26 cellular contexts compared by ENCODE assay signal in the genomic region with DNA sequence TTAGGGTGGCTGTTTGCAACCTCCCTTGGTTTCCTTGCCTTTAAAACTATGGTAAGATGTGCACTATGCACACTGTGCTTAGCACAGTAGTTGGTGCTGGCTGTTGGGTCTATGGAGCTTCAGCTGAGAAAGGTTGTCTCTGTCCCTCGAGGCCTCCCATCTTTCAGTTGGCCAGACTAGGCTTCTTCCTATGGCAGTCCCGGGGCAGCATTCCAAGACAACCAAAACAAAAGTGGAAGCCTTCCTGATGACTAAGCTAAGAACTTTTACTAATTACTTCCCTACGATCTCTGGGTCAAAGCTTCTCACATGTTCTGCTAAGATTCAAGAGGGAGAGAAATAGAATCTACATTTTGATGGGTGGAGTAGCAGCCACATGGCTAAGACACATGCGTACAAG.
DNase-seq lines count a peak whose midpoint lies in the region; ATAC-seq and TF ChIP-seq lines count a peak whose summit lies in the region.
"Had no signal": no experiment of that assay in that cellular context is flagged by ENCODE, and none has a peak within 500 bp of the region (broad histone marks: within the 10 kb centered on the region; RNA-seq: fewer than 3 reads in every experiment).

No MANE protein-coding gene starts in this region.

- H3K4me1 Mint-ChIP-seq in CD8-positive, alpha-beta memory T cell, result no peaks in the 10 kb centered on the region
- H3K4me1 Mint-ChIP-seq: activated CD4-positive, alpha-beta T cell treated with anti-CD3 and anti-CD28 coated beads for 36 hours; central memory CD8-positive, alpha-beta T cell had no signal

- no peaks in the 10 kb centered on the region for H3K27me3 Mint-ChIP-seq in CD8-positive, alpha-beta memory T cell
- H3K27me3 Mint-ChIP-seq: CD4-positive, alpha-beta T cell; central memory CD8-positive, alpha-beta T cell; naive B cell had no signal

- H3K9me2 ChIP-seq in GM23248 (ENCODE audit: insufficient read depth), result no peaks in the 10 kb centered on the region

- 44 to 45% methylated on average over 4 of the region's 4 CpGs for WGBS in GM23248 (ENCODE audit: low coverage in 1 of 2, low lambda C conversion rate in 2 of 2, missing lambda C conversion rate in 2 of 2), 2 experiments
- 65% methylated on average over 4 of the region's 4 CpGs for WGBS in smooth muscle cell (ENCODE audit: low lambda C conversion rate)

- H4K20me1 ChIP-seq in GM23248 (ENCODE audit: insufficient read depth), result no peaks in the 10 kb centered on the region
- no peaks in the 10 kb centered on the region for H4K20me1 ChIP-seq in smooth muscle cell (ENCODE audit: low read depth)

- no peak overlapping the region for H2AFZ ChIP-seq in GM23248
- H2AFZ ChIP-seq in smooth muscle cell (ENCODE audit: low read depth), result no peak overlapping the region

- no peak for ATAC-seq in HG03175 (IDR thresholded peaks at IDR 0.05; ENCODE audit: unreplicated experiment)
- ATAC-seq: A549; activated CD4-positive, alpha-beta T cell treated with anti-CD3 and anti-CD28 coated beads for 36 hours; activated T-cell treated with anti-CD3 and anti-CD28 coated beads, Interleukin-2, amount 50 U/mL, for 72 hours; esophagus mucosa had no signal

- POLR2A ChIA-PET in CD8-positive, alpha-beta memory T cell (lab: Charles Lee), result no interaction called here

- in situ Hi-C loops in GM23248 (cut with MboI), result no loop called here

- H3K9me3 Mint-ChIP-seq in CD8-positive, alpha-beta memory T cell, result peaks cover 4 to 8% (median 5%) of the 10 kb centered on the region in 5 donors
- H3K9me3 Mint-ChIP-seq: activated naive CD4-positive, alpha-beta T cell treated with anti-CD3 and anti-CD28 coated beads for 36 hours; central memory CD8-positive, alpha-beta T cell had no signal

- H3K4me3 ChIP-seq in GM23248, result no peak overlapping the region
- H3K4me3 ChIP-seq in smooth muscle cell, result no peak overlapping the region
- H3K4me3 ChIP-seq in CD8-positive, alpha-beta memory T cell (ENCODE audit: low read length), result no peak overlapping the region
- H3K4me3 ChIP-seq: A549, right lobe of liver had no signal

- DNase-seq in AG08396 (ENCODE audit: low spot score) (peak; percentile 16), GM23248 (peak; percentile 56), dedifferentiated amniotic fluid mesenchymal stem cell (ENCODE audit: extremely low spot score) (peak; percentile 39), islet precursor cell (peak; percentile 70), smooth muscle cell (lab: John Stamatoyannopoulos, UW; ENCODE audit: unreplicated experiment) (no peak)
- no peak for DNase-seq in CD8-positive, alpha-beta memory T cell
- no peak for DNase-seq in stimulated activated CD8-positive, alpha-beta memory T cell treated with anti-CD3 and anti-CD28 coated beads, Interleukin-4, amount 100 ng/mL, for 48 hours
- DNase-seq: activated CD4-positive, alpha-beta T cell treated with anti-CD3 and anti-CD28 coated beads for 36 hours; activated naive CD4-positive, alpha-beta T cell treated with anti-CD3 and anti-CD28 coated beads for 36 hours; activated T-cell treated with anti-CD3 and anti-CD28 coated beads, Interleukin-2, amount 50 U/mL, for 72 hours; CD4-positive, alpha-beta T cell; effector CD8-positive, alpha-beta T cell; head of caudate nucleus; mesendoderm; naive B cell; NCI-H1092 treated with DMSO at 0.1 percent for 48 hours; NCI-H1930; NCI-H2227 treated with DMSO at 0.1 percent for 48 hours; NCI-H748 treated with DMSO at 0.1 percent for 48 hours; right lobe of liver; SHP77 treated with DMSO at 0.1 percent for 48 hours; substantia nigra had no signal

- H3F3A ChIP-seq in GM23248 (ENCODE audit: insufficient read depth), result no peaks in the 10 kb centered on the region
- no peaks in the 10 kb centered on the region for H3F3A ChIP-seq in smooth muscle cell (ENCODE audit: low read depth)

- H3K4me3 Mint-ChIP-seq in CD8-positive, alpha-beta memory T cell, result no peak overlapping the region
- H3K4me3 Mint-ChIP-seq: activated CD4-positive, alpha-beta T cell treated with anti-CD3 and anti-CD28 coated beads for 36 hours; activated naive CD4-positive, alpha-beta T cell treated with anti-CD3 and anti-CD28 coated beads for 36 hours; activated T-cell treated with anti-CD3 and anti-CD28 coated beads, Interleukin-2, amount 50 U/mL, for 72 hours; CD4-positive, alpha-beta T cell; central memory CD8-positive, alpha-beta T cell; naive B cell had no signal

- no peaks in the 10 kb centered on the region for H3K36me3 ChIP-seq in GM23248 (ENCODE audit: low read depth)
- no peaks in the 10 kb centered on the region for H3K36me3 ChIP-seq in smooth muscle cell (ENCODE audit: low read depth)
- H3K36me3 ChIP-seq in CD8-positive, alpha-beta memory T cell (ENCODE audit: insufficient read depth, low read length), result no peaks in the 10 kb centered on the region
- H3K36me3 ChIP-seq: right lobe of liver had no signal

- H3K9me3 ChIP-seq in GM23248 (ENCODE audit: low read depth) (no peaks in the 10 kb centered on the region), smooth muscle cell (replicated peaks; ENCODE audit: low read depth) (no peaks in the 10 kb centered on the region)
- H3K9me3 ChIP-seq in CD8-positive, alpha-beta memory T cell (ENCODE audit: low read length), result no peaks in the 10 kb centered on the region
- H3K9me3 ChIP-seq: A549, right lobe of liver had no signal

- TF ChIP-seq CTCF in smooth muscle cell (IDR thresholded peaks at IDR 0.05; ENCODE audit: borderline replicate concordance, insufficient read depth, poor library complexity, severe bottlenecking), result no peak

- H3K79me2 ChIP-seq in GM23248 (ENCODE audit: insufficient read depth) (no peaks in the 10 kb centered on the region), smooth muscle cell (ENCODE audit: low read depth) (no peaks in the 10 kb centered on the region)

- CTCF ChIA-PET in CD8-positive, alpha-beta memory T cell (lab: Charles Lee), result no interaction called here

- no peak overlapping the region for H3K27ac ChIP-seq in GM23248
- no peak overlapping the region for H3K27ac ChIP-seq in smooth muscle cell (ENCODE audit: low read depth)
- H3K27ac ChIP-seq in CD8-positive, alpha-beta memory T cell (ENCODE audit: low read depth, low read length), result no peak overlapping the region
- H3K27ac ChIP-seq: A549, right lobe of liver had no signal

- H3K27ac Mint-ChIP-seq in CD8-positive, alpha-beta memory T cell, result no peak overlapping the region
- H3K27ac Mint-ChIP-seq: activated CD4-positive, alpha-beta T cell treated with anti-CD3 and anti-CD28 coated beads for 36 hours; activated naive CD4-positive, alpha-beta T cell treated with anti-CD3 and anti-CD28 coated beads for 36 hours; activated T-cell treated with anti-CD3 and anti-CD28 coated beads, Interleukin-2, amount 50 U/mL, for 72 hours; CD4-positive, alpha-beta T cell had no signal

- no peaks in the 10 kb centered on the region for H3K27me3 ChIP-seq in GM23248 (replicated peaks; ENCODE audit: insufficient read depth)
- no peaks in the 10 kb centered on the region for H3K27me3 ChIP-seq in smooth muscle cell (ENCODE audit: low read depth)
- H3K27me3 ChIP-seq in CD8-positive, alpha-beta memory T cell (ENCODE audit: insufficient read depth, low read length, poor library complexity, severe bottlenecking), result no peaks in the 10 kb centered on the region
- H3K27me3 ChIP-seq: right lobe of liver had no signal

- H3K4me1 ChIP-seq in GM23248 (ENCODE audit: insufficient read depth), result peaks cover 15% of the 10 kb centered on the region; the same call in 1 of the 2 replicates
- H3K4me1 ChIP-seq in smooth muscle cell (ENCODE audit: low read depth), result peaks cover 8% of the 10 kb centered on the region
- H3K4me1 ChIP-seq in CD8-positive, alpha-beta memory T cell (ENCODE audit: insufficient read depth, low read length), result no peaks in the 10 kb centered on the region
- H3K4me1 ChIP-seq: A549, right lobe of liver had no signal

- H3K9ac ChIP-seq in GM23248 (no peak overlapping the region), smooth muscle cell (ENCODE audit: low read depth) (no peak overlapping the region)

- H3K4me2 ChIP-seq in GM23248 (ENCODE audit: unreplicated experiment) (no peak overlapping the region), smooth muscle cell (no peak overlapping the region)
- H3K4me2 ChIP-seq: A549 had no signal

- H3K36me3 Mint-ChIP-seq in CD8-positive, alpha-beta memory T cell, result no peaks in the 10 kb centered on the region
- H3K36me3 Mint-ChIP-seq: naive B cell had no signal

Comparison
In these comparisons a context has a peak if more than half of its experiments do, and no peak if none do; other contexts are left out.
1. DNase-seq: peak in AG08396 (single experiment), GM23248 (single experiment), dedifferentiated amniotic fluid mesenchymal stem cell (single experiment) and islet precursor cell (single experiment); none in smooth muscle cell (single experiment), CD8-positive, alpha-beta memory T cell (0 of 5) and stimulated activated CD8-positive, alpha-beta memory T cell treated with anti-CD3 and anti-CD28 coated beads, Interleukin-4, amount 100 ng/mL, for 48 hours (single experiment).